Comparison of ENCODE assay signal across 13 cellular contexts in the genomic region with DNA sequence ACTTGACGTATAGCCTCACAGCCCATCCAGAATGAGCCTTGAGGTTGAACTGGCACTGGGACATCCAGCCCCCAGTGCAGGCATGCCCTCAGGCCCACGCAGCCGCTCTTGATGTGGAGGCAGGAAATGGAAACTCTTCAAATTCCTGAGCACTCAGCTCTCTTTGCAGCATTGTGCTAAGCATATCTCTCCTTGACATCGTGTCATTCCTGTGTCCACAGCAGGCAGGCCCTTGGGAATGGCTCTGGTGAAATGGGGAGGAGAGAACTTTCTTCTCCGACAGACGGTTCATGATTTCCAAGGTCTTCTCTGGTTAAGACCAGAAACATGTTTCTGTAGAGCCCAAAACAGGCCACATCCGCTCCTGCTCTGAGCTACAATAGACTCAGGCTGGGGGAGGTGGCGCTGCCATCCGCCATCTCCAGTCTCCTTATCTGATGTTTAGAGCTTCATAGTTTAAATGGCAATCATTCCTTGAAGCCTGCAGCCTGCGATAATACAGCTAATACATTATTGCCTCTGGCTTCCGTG.
A peak's percentile ranks its signal among the peaks of the same experiment; 100 is the strongest.
DNase-seq lines count a peak whose midpoint lies in the region; ATAC-seq and TF ChIP-seq lines count a peak whose summit lies in the region.
"Had no signal": no experiment of that assay in that cellular context is flagged by ENCODE, and none has a peak within 500 bp of the region (broad histone marks: within the 10 kb centered on the region; RNA-seq: fewer than 3 reads in every experiment).

No MANE protein-coding gene starts in this region.

- no peaks in the 10 kb centered on the region for H3K36me3 Mint-ChIP-seq in CD4-positive, alpha-beta memory T cell
- H3K36me3 Mint-ChIP-seq in GM23338 (ENCODE audit: low read depth): peaks cover 16% of the 10 kb centered on the region
- no peaks in the 10 kb centered on the region for H3K36me3 Mint-ChIP-seq in activated naive CD8-positive, alpha-beta T cell treated with anti-CD3 and anti-CD28 coated beads for 36 hours

- DNase-seq in CD4-positive, alpha-beta memory T cell: peak in 1 of 5 donors; percentile 16
- peak; percentile 35 for DNase-seq in GM23338 (ENCODE audit: low spot score)
- no peak for DNase-seq in activated naive CD8-positive, alpha-beta T cell treated with anti-CD3 and anti-CD28 coated beads for 36 hours
- DNase-seq in lower lobe of right lung: no peak
- no peak for DNase-seq in NCI-H2171 (lab: John Stamatoyannopoulos, UW)
- DNase-seq in activated effector memory CD4-positive, alpha-beta T cell treated with Interleukin-2 at 50 U/mL for 16 hours: no peak
- DNase-seq: body of pancreas, NCI-H2107, T-helper 9 cell had no signal

- H3K4me2 ChIP-seq in GM23338: 0 out of 2 replicates have a peak overlapping the region, but pooled peaks have one; percentile 29

- peak overlapping the region in 6 of 7 donors; percentile 57 to 87 (median 84) for H3K27ac Mint-ChIP-seq in CD4-positive, alpha-beta memory T cell
- H3K27ac Mint-ChIP-seq in GM23338: no peak overlapping the region; the same call in 1 of the 2 replicates
- peak overlapping the region; percentile 63 for H3K27ac Mint-ChIP-seq in activated naive CD8-positive, alpha-beta T cell treated with anti-CD3 and anti-CD28 coated beads for 36 hours

- peak overlapping the region in 5 of 8 donors; percentile 15 to 72 (median 26) for H3K4me3 Mint-ChIP-seq in CD4-positive, alpha-beta memory T cell
- no peak overlapping the region for H3K4me3 Mint-ChIP-seq in GM23338
- H3K4me3 Mint-ChIP-seq in activated naive CD8-positive, alpha-beta T cell treated with anti-CD3 and anti-CD28 coated beads for 36 hours: no peak overlapping the region

- no peaks in the 10 kb centered on the region for H3K36me3 ChIP-seq in CD4-positive, alpha-beta memory T cell (ENCODE audit: insufficient read depth, low read length)
- no peaks in the 10 kb centered on the region for H3K36me3 ChIP-seq in GM23338 (ENCODE audit: insufficient read depth)
- no peaks in the 10 kb centered on the region for H3K36me3 ChIP-seq in lower lobe of right lung
- H3K36me3 ChIP-seq: right atrium auricular region, thoracic aorta had no signal

- peaks cover 0 to 8% (median 0%) of the 10 kb centered on the region in 8 donors for H3K9me3 Mint-ChIP-seq in CD4-positive, alpha-beta memory T cell
- peaks cover 14% of the 10 kb centered on the region for H3K9me3 Mint-ChIP-seq in GM23338
- no peaks in the 10 kb centered on the region for H3K9me3 Mint-ChIP-seq in activated naive CD8-positive, alpha-beta T cell treated with anti-CD3 and anti-CD28 coated beads for 36 hours

- H3K9me2 ChIP-seq in GM23338 (ENCODE audit: insufficient read depth): peaks cover 5% of the 10 kb centered on the region; the same call in 1 of the 2 replicates

- no peaks in the 10 kb centered on the region for H3K27me3 ChIP-seq in CD4-positive, alpha-beta memory T cell (ENCODE audit: insufficient read depth, low read length)
- H3K27me3 ChIP-seq in GM23338 (ENCODE audit: insufficient read depth): 0 out of 2 replicates have a peak, but pooled peaks cover 3% of the 10 kb centered on the region
- peaks cover 2% of the 10 kb centered on the region for H3K27me3 ChIP-seq in lower lobe of right lung (ENCODE audit: low read depth)
- H3K27me3 ChIP-seq: body of pancreas, right atrium auricular region had no signal

- no peaks in the 10 kb centered on the region for H3K79me2 ChIP-seq in GM23338 (replicated peaks; ENCODE audit: insufficient read depth)

- no peaks in the 10 kb centered on the region for H3K4me1 ChIP-seq in CD4-positive, alpha-beta memory T cell (ENCODE audit: insufficient read depth, low read length)
- H3K4me1 ChIP-seq in GM23338 (ENCODE audit: insufficient read depth): peaks cover 22% of the 10 kb centered on the region
- no peaks in the 10 kb centered on the region for H3K4me1 ChIP-seq in lower lobe of right lung
- H3K4me1 ChIP-seq: body of pancreas, right atrium auricular region had no signal

- H3K9me3 ChIP-seq in CD4-positive, alpha-beta memory T cell (ENCODE audit: control insufficient read depth in 1 of 2, low read length in 2 of 2): no peaks in the 10 kb centered on the region
- no peaks in the 10 kb centered on the region for H3K9me3 ChIP-seq in lower lobe of right lung
- H3K9me3 ChIP-seq: body of pancreas, right atrium auricular region, thoracic aorta had no signal

- POLR2A ChIA-PET in CD4-positive, alpha-beta memory T cell (lab: Charles Lee; ENCODE audit: partially characterized antibody): no interaction called here

- intact Hi-C loops in CD4-positive, alpha-beta memory T cell (cut with micrococcal nuclease): no loop called here
- intact Hi-C loops in lower lobe of right lung (cut with DNase I): no loop called here

- H3K4me3 ChIP-seq in CD4-positive, alpha-beta memory T cell (ENCODE audit: low read length in 2 of 2): no peak overlapping the region
- H3K4me3 ChIP-seq in GM23338: no peak overlapping the region
- no peak overlapping the region for H3K4me3 ChIP-seq in lower lobe of right lung
- H3K4me3 ChIP-seq: body of pancreas, right atrium auricular region, thoracic aorta had no signal

- ATAC-seq in GM23338 (no peak), lower lobe of right lung (peak; percentile 42 to 52), GM18870 (IDR thresholded peaks at IDR 0.05; ENCODE audit: unreplicated experiment) (no peak), GM18519 (IDR thresholded peaks at IDR 0.05; ENCODE audit: low FRiP score, unreplicated experiment) (no peak)
- ATAC-seq: body of pancreas had no signal

- H2AFZ ChIP-seq in GM23338: no peak overlapping the region

- H3K27me3 Mint-ChIP-seq in CD4-positive, alpha-beta memory T cell: no peaks in the 10 kb centered on the region
- peaks cover 8% of the 10 kb centered on the region for H3K27me3 Mint-ChIP-seq in GM23338 (ENCODE audit: insufficient read depth, low read depth, poor library complexity)
- H3K27me3 Mint-ChIP-seq in activated naive CD8-positive, alpha-beta T cell treated with anti-CD3 and anti-CD28 coated beads for 36 hours: no peaks in the 10 kb centered on the region

- TF ChIP-seq CTCF in GM23338 (conservative IDR thresholded peaks at IDR 0.05; ENCODE audit: low read depth in 2 of 2) (no peak), lower lobe of right lung (IDR thresholded peaks at IDR 0.05) (no peak)

- H3F3A ChIP-seq in GM23338 (replicated peaks; ENCODE audit: low read depth): 0 out of 2 replicates have a peak, but pooled peaks cover 3% of the 10 kb centered on the region

- H3K4me1 Mint-ChIP-seq in CD4-positive, alpha-beta memory T cell: peaks cover 0 to 10% (median 3%) of the 10 kb centered on the region in 4 donors
- peaks cover 40% of the 10 kb centered on the region for H3K4me1 Mint-ChIP-seq in GM23338
- peaks cover 1% of the 10 kb centered on the region for H3K4me1 Mint-ChIP-seq in activated naive CD8-positive, alpha-beta T cell treated with anti-CD3 and anti-CD28 coated beads for 36 hours

- H3K27ac ChIP-seq in CD4-positive, alpha-beta memory T cell (ENCODE audit: low read depth, low read length): no peak overlapping the region
- H3K27ac ChIP-seq in GM23338 (ENCODE audit: low read depth): no peak overlapping the region
- H3K27ac ChIP-seq in lower lobe of right lung: no peak overlapping the region
- H3K27ac ChIP-seq: body of pancreas, right atrium auricular region, thoracic aorta had no signal

- no peaks in the 10 kb centered on the region for H4K20me1 ChIP-seq in GM23338 (replicated peaks; ENCODE audit: insufficient read depth)

- CTCF ChIA-PET in CD4-positive, alpha-beta memory T cell (lab: Charles Lee; ENCODE audit: partially characterized antibody): no interaction called here

TF ChIP-seq in GM23338, 12 proteins besides CTCF, POLR2A, EP300 and RAD21 (continues in another document):
- TF ChIP-seq EZH2 (IDR thresholded peaks at IDR 0.05; ENCODE audit: low read depth, unreplicated experiment): no peak
- TF ChIP-seq ZNF331 (CRISPR knock-in tag; IDR thresholded peaks at IDR 0.05; ENCODE audit: low read depth): no peak
- TF ChIP-seq, protein P1, sequence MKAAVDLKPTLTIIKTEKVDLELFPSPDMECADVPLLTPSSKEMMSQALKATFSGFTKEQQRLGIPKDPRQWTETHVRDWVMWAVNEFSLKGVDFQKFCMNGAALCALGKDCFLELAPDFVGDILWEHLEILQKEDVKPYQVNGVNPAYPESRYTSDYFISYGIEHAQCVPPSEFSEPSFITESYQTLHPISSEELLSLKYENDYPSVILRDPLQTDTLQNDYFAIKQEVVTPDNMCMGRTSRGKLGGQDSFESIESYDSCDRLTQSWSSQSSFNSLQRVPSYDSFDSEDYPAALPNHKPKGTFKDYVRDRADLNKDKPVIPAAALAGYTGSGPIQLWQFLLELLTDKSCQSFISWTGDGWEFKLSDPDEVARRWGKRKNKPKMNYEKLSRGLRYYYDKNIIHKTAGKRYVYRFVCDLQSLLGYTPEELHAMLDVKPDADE (IDR thresholded peaks at IDR 0.05): no peak

Comparison
In these comparisons a context has a peak if more than half of its experiments do, and no peak if none do; other contexts are left out.
1. H3K4me3 Mint-ChIP-seq: peak in CD4-positive, alpha-beta memory T cell (5 of 8); none in GM23338 (single experiment) and activated naive CD8-positive, alpha-beta T cell treated with anti-CD3 and anti-CD28 coated beads for 36 hours (single experiment).
2. ATAC-seq: peak in lower lobe of right lung (2 of 2); none in GM23338 (single experiment), GM18870 (single experiment) and GM18519 (single experiment).